Comparison of ENCODE assay signal across 17 cellular contexts in the genomic region with DNA sequence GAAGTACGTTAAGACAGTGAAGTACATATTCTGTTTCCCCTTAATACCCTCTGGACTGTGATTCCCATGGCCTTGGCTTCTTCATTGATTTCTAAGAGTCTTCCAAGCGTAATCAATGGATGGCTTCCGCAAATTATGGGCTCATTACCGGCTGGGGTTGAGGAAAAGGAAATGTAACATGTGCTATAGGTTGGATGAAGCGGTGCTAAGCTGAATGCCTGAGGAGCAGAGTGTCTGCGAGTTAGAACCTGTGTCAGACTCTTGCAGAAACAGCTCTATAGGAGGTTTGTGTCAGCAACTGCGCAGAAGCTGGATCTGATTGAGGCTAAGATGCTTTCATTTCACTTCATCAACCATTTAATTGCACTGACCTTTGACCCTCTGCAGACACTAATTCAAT.
DNase-seq lines count a peak whose midpoint lies in the region; ATAC-seq, FAIRE-seq and TF ChIP-seq lines count a peak whose summit lies in the region.
"Had no signal": no experiment of that assay in that cellular context is flagged by ENCODE, and none has a peak within 500 bp of the region (broad histone marks: within the 10 kb centered on the region; RNA-seq: fewer than 3 reads in every experiment).

No MANE protein-coding gene starts in this region.

- no peak for TF ChIP-seq CTCF in epithelial cell of esophagus (IDR thresholded peaks at IDR 0.05; ENCODE audit: insufficient read depth, low read depth, low read length, missing control alignments)
- no peak for TF ChIP-seq CTCF in keratinocyte (optimal IDR thresholded peaks at IDR 0.05 in 1 of 3, IDR thresholded peaks at IDR 0.05 in 1 of 3, conservative IDR thresholded peaks at IDR 0.05 in 1 of 3; ENCODE audit: extremely low read depth in 1 of 3, insufficient read depth in 2 of 3, low read length in 3 of 3)
- TF ChIP-seq CTCF in pancreas (IDR thresholded peaks at IDR 0.05), result no peak

- H3K9ac ChIP-seq in keratinocyte (ENCODE audit: control insufficient read depth, extremely low read depth, insufficient read depth, low read length), result no peak overlapping the region
- H3K9ac ChIP-seq: BLaER1 treated with 17β-estradiol and CSF1 and Interleukin-3, amounts not matched to agents 10 nM and 100 nM had no signal

- WGBS in pancreas, 2 donors, result 76 to 81% methylated on average over 7 of the region's 7 CpGs

- intact Hi-C loops in pancreas (cut with DNase I), result no loop called here

- peak overlapping the region; percentile 62 for H3K4me2 ChIP-seq in keratinocyte (ENCODE audit: control insufficient read depth, extremely low read depth, insufficient read depth, low read depth, low read length)
- H3K4me2 ChIP-seq: BLaER1 treated with 17β-estradiol and CSF1 and Interleukin-3, amounts not matched to agents 10 nM and 100 nM had no signal

- H3K9me1 ChIP-seq in keratinocyte (ENCODE audit: control insufficient read depth, extremely low read depth, insufficient read depth, low read length), result no peaks in the 10 kb centered on the region

- no peaks in the 10 kb centered on the region for H3K9me3 ChIP-seq in keratinocyte (ENCODE audit: control insufficient read depth, low read depth, low read length)
- no peaks in the 10 kb centered on the region for H3K9me3 ChIP-seq in pancreas
- H3K9me3 ChIP-seq: BLaER1 treated with 17β-estradiol and CSF1 and Interleukin-3, amounts not matched to agents 10 nM and 100 nM; HAP-1 had no signal

- H3K79me2 ChIP-seq in keratinocyte (ENCODE audit: control insufficient read depth, insufficient read depth, low read length), result no peaks in the 10 kb centered on the region

- peak overlapping the region; percentile 94 for H2AFZ ChIP-seq in keratinocyte (ENCODE audit: control insufficient read depth, low read length)

- H3K27me3 ChIP-seq in keratinocyte (ENCODE audit: control insufficient read depth, extremely low read depth, insufficient read depth, low read length) (no peaks in the 10 kb centered on the region), pancreas (no peaks in the 10 kb centered on the region)
- H3K27me3 ChIP-seq: BLaER1 treated with 17β-estradiol and CSF1 and Interleukin-3, amounts not matched to agents 10 nM and 100 nM had no signal

- H4K20me1 ChIP-seq in keratinocyte (ENCODE audit: control insufficient read depth, extremely low read depth, insufficient read depth, low read length), result no peaks in the 10 kb centered on the region
- H4K20me1 ChIP-seq: BLaER1 treated with 17β-estradiol and CSF1 and Interleukin-3, amounts not matched to agents 10 nM and 100 nM had no signal

- dilution Hi-C loops in keratinocyte (cut with MboI; ENCODE audit: extremely low pct_ligation_motif_present, low sequenced_read_pairs), result no loop called here

- no peaks in the 10 kb centered on the region for H3K4me1 ChIP-seq in keratinocyte (ENCODE audit: control insufficient read depth, extremely low read depth, insufficient read depth, low read length)
- H3K4me1 ChIP-seq in pancreas, result no peaks in the 10 kb centered on the region
- H3K4me1 ChIP-seq: BLaER1 treated with 17β-estradiol and CSF1 and Interleukin-3, amounts not matched to agents 10 nM and 100 nM; HAP-1 had no signal

- no peaks in the 10 kb centered on the region for H3K36me3 ChIP-seq in keratinocyte (ENCODE audit: control insufficient read depth in 2 of 2, extremely low read depth in 1 of 2, insufficient read depth in 2 of 2, low read length in 2 of 2)
- H3K36me3 ChIP-seq in pancreas, result no peaks in the 10 kb centered on the region
- H3K36me3 ChIP-seq: BLaER1 treated with 17β-estradiol and CSF1 and Interleukin-3, amounts not matched to agents 10 nM and 100 nM; HAP-1 had no signal

- DNase-seq in NCI-H82 (lab: John Stamatoyannopoulos, UW) (peak; percentile 9), NCI-H82 treated with DMSO at 0.1 percent for 48 hours (lab: John Stamatoyannopoulos, UW; ENCODE audit: unreplicated experiment) (no peak), epithelial cell of esophagus (ENCODE audit: low read depth) (peak; percentile 49), keratinocyte (ENCODE audit: low read depth, low spot score) (no peak), retina (peak; percentile 53), pancreas (no peak), T-helper 9 cell (no peak), GOT3 (lab: John Stamatoyannopoulos, UW) (no peak)
- DNase-seq: ACHN; CD4-positive, CD25-positive, alpha-beta regulatory T cell; DMS79 treated with DMSO at 0.1 percent for 48 hours; EL had no signal

- FAIRE-seq in keratinocyte (lab: Jason Lieb, UNC) (peak; percentile 91), pancreas (lab: Jason Lieb, UNC) (no peak)
- FAIRE-seq: G401.6, GM12891, H1 had no signal

- H3K4me3 ChIP-seq in epithelial cell of esophagus (ENCODE audit: low read length) (no peak overlapping the region), keratinocyte (ENCODE audit: control insufficient read depth in 2 of 3, extremely low read depth in 1 of 3, insufficient read depth in 2 of 3, low read depth in 1 of 3, low read length in 3 of 3) (no peak overlapping the region), pancreas (no peak overlapping the region)
- H3K4me3 ChIP-seq: BLaER1 treated with 17β-estradiol and CSF1 and Interleukin-3, amounts not matched to agents 10 nM and 100 nM; HAP-1 had no signal

- H3K27ac ChIP-seq in keratinocyte (ENCODE audit: control insufficient read depth, insufficient read depth, low read length) (no peak overlapping the region), pancreas (no peak overlapping the region)
- H3K27ac ChIP-seq: BLaER1 treated with 17β-estradiol and CSF1 and Interleukin-3, amounts not matched to agents 10 nM and 100 nM had no signal

- no peak for ATAC-seq in pancreas

Comparison
In these comparisons a context has a peak if more than half of its experiments do, and no peak if none do; other contexts are left out.
1. DNase-seq: peak in NCI-H82 (single experiment), epithelial cell of esophagus (single experiment) and retina (single experiment); none in NCI-H82 treated with DMSO at 0.1 percent for 48 hours (single experiment), keratinocyte (single experiment), pancreas (0 of 6), T-helper 9 cell (single experiment) and GOT3 (single experiment).